Comparison of ENCODE assay signal across 25 cellular contexts in the genomic region with DNA sequence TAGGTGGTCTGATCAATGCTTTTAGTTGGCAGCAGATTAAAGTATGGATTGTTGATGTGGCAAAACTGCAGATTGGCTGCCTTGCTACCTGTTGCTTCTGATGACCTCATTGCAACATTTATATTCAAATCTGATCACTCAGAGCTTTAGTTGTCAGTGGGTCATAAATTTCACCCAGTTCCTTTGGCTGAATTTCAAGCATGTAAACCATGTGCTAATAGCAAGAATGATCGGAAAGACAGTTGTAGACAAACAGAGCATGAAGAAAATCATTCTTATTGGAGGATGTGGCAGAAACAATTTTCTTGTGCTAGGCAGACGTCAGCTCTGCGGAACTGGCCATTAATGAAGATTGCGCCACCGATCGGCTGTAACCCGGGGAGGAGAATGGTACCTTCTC.
"Had no signal": no experiment of that assay in that cellular context is flagged by ENCODE, and none has a peak within 500 bp of the region (broad histone marks: within the 10 kb centered on the region; RNA-seq: fewer than 3 reads in every experiment).

No MANE protein-coding gene starts in this region.

- H3K36me3 ChIP-seq: colonic mucosa, esophagus squamous epithelium, gastrocnemius medialis, heart right ventricle, left lung, lower lobe of right lung had no signal

- H3K9me3 ChIP-seq: colonic mucosa, esophagus squamous epithelium, gastrocnemius medialis, heart right ventricle, left lung, lower lobe of right lung had no signal

- H3K27me3 ChIP-seq: colonic mucosa, gastrocnemius medialis had no signal

- H3K27ac ChIP-seq: colonic mucosa, dorsolateral prefrontal cortex, esophagus squamous epithelium, gastrocnemius medialis, heart right ventricle, left lung, lower lobe of right lung had no signal

- H3K4me1 ChIP-seq: colonic mucosa, esophagus squamous epithelium, gastrocnemius medialis, heart right ventricle, left lung, lower lobe of right lung had no signal

- DNase-seq: colonic mucosa; cortex of kidney; dermis blood vessel endothelial cell; dorsolateral prefrontal cortex; effector CD4-positive, alpha-beta T cell; effector memory CD4-positive, alpha-beta T cell; erythroblast; esophagus squamous epithelium; foreskin fibroblast; foreskin melanocyte; gastrocnemius medialis; glutamatergic neuron; head of caudate nucleus; heart right ventricle; hippocampal formation; left cardiac atrium; left lung; left ventricle myocardium superior; lower lobe of right lung; mesenchymal stem cell; naive thymus-derived CD4-positive, alpha-beta T cell had no signal

- ATAC-seq: esophagus mucosa; gastrocnemius medialis; heart right ventricle; left cardiac atrium; left lung; left ventricle myocardium superior; lower lobe of right lung; naive thymus-derived CD4-positive, alpha-beta T cell had no signal

- H3K4me3 ChIP-seq: colonic mucosa, dorsolateral prefrontal cortex, esophagus squamous epithelium, gastrocnemius medialis, heart right ventricle, left lung, lower lobe of right lung had no signal

- FAIRE-seq: endothelial cell of umbilical vein, islet of Langerhans, keratinocyte had no signal
